ENCODE assay signal across 22 cellular contexts in genomic region chr10:60934215-60935175, GRCh38. TPM values are rescaled to one million over a fixed set of nuclear protein-coding genes. Genes with fewer than 3 reads are reported as not detected.
"Had no signal": no experiment of that assay in that cellular context is flagged by ENCODE, and none has a peak within 500 bp of the region (broad histone marks: within the 10 kb centered on the region; RNA-seq: fewer than 3 reads in every experiment).

No MANE protein-coding gene starts in this region.

- DNase-seq: activated CD4-positive, alpha-beta T cell treated with anti-CD3 and anti-CD28 coated beads for 1 hour; activated CD4-positive, alpha-beta T cell treated with anti-CD3 and anti-CD28 coated beads, Interleukin-2, amount 50 U/mL, for 1 hour; activated CD8-positive, alpha-beta T cell treated with anti-CD3 and anti-CD28 coated beads, Interleukin-2, amount 10 ng/mL, durations not matched to agents 7 days and 5 days; activated gamma-delta T cell; activated naive CD4-positive, alpha-beta T cell treated with anti-CD3 and anti-CD28 coated beads, Interleukin-2, amount 50 U/mL, for 16 hours; activated naive CD8-positive, alpha-beta T cell treated with anti-CD3 and anti-CD28 coated beads, Interleukin-2, amount 50 U/mL, for 24 hours; dermis blood vessel endothelial cell; effector memory CD4-positive, alpha-beta T cell; kidney; pancreas; stimulated activated CD4-positive, alpha-beta T cell treated with anti-CD3 and anti-CD28 coated beads, Interleukin-15, amount 100 ng/mL, for 24 hours; stomach; T-cell; trophoblast cell had no signal

- H3K4me2 ChIP-seq: smooth muscle cell had no signal

- H3K4me3 ChIP-seq: cardiac muscle cell, pancreas, smooth muscle cell, stomach had no signal

- H3K9me3 ChIP-seq: neutrophil, pancreas, stomach had no signal

- H3K27ac ChIP-seq: cardiac muscle cell, neutrophil, pancreas had no signal

- ATAC-seq: activated CD8-positive, alpha-beta T cell treated with anti-CD3 and anti-CD28 coated beads, Interleukin-2, amount 10 ng/mL, durations not matched to agents 7 days and 5 days; activated naive CD8-positive, alpha-beta T cell treated with anti-CD3 and anti-CD28 coated beads, Interleukin-2, amount 50 U/mL, for 24 hours; esophagus mucosa; left lobe of liver; pancreas; sciatic nerve; stimulated activated memory B cell treated with anti-CD40 and anti-IgM and Interleukin-4, amounts not matched to agents 10 μg/mL and 1 μg/mL and 100 μg/mL, for 72 hours; T-cell had no signal

- H3K36me3 ChIP-seq: cardiac muscle cell, neutrophil, pancreas had no signal

- H3K27me3 ChIP-seq: cardiac muscle cell, neutrophil, pancreas, stomach had no signal

RNA-seq across cellular contexts. Expression of gene RHOBTB1, which starts 9.5 kb away (rescaled TPM):
- total RNA-seq: activated T-helper 1 cell treated with anti-CD3 and anti-CD28 coated beads, Interleukin-12 subunit alpha, Interleukin-12 subunit beta, Interleukin-2, Interleukin-4 antibody, amounts not matched to agents 30 ng/mL and 10 ng/mL and 1 ng/mL, durations not matched to agents 14 hours and 24 hours and 36 hours had no signal
